ENCODE assay signal across 1 cellular context in the genomic region with DNA sequence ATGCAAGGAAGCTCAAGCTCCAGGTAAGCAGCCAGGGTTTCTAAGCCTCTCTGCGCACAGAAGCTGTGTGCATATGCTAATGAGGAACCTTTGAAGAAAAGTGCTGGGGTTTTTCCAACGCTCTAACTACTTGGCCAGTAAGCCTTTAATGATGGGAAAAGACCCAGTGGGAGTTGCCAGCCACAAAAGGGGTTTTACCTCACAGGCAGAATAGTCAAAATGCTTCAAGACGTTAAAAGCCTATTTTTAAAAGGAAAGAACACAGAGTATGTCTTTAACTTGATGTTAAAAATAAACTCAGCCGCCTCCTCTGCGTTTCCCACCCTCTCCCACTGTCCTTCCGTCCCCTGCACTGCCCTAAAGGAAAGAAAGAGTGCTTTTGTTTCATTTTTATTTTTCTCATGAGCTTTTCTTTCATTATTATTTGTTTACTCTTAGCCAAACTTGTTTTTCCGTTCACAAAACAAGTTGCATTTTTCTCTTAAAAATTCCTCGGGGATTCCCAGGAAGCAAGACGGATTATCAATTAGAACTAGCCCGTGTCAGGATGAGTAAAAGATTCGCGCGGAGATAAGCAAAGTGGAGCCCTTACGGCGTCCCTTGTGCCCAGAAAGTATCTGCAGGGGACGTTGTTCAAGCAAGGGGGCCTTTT.
TF ChIP-seq lines count a peak whose summit lies in the region.

No MANE protein-coding gene starts in this region.

TF ChIP-seq in IMR-90, 13 proteins besides CTCF, POLR2A, EP300 and RAD21 (continued from another document):
- no peak for TF ChIP-seq USF2 (IDR thresholded peaks at IDR 0.05; ENCODE audit: low read depth, low read length)
- TF ChIP-seq CEBPB (IDR thresholded peaks at IDR 0.05; ENCODE audit: low read depth, low read length) = no peak
- no peak for TF ChIP-seq CHD1 (IDR thresholded peaks at IDR 0.05; ENCODE audit: low read depth, low read length)
- TF ChIP-seq FOS (IDR thresholded peaks at IDR 0.05; ENCODE audit: low read depth, low read length) = no peak
- TF ChIP-seq NFE2L2 (IDR thresholded peaks at IDR 0.05; ENCODE audit: low read depth, low read length) = no peak
- TF ChIP-seq ELK1 (IDR thresholded peaks at IDR 0.05; ENCODE audit: borderline replicate concordance, low read depth, low read length) = no peak
